ENCODE assay signal across 20 cellular contexts in the genomic region with DNA sequence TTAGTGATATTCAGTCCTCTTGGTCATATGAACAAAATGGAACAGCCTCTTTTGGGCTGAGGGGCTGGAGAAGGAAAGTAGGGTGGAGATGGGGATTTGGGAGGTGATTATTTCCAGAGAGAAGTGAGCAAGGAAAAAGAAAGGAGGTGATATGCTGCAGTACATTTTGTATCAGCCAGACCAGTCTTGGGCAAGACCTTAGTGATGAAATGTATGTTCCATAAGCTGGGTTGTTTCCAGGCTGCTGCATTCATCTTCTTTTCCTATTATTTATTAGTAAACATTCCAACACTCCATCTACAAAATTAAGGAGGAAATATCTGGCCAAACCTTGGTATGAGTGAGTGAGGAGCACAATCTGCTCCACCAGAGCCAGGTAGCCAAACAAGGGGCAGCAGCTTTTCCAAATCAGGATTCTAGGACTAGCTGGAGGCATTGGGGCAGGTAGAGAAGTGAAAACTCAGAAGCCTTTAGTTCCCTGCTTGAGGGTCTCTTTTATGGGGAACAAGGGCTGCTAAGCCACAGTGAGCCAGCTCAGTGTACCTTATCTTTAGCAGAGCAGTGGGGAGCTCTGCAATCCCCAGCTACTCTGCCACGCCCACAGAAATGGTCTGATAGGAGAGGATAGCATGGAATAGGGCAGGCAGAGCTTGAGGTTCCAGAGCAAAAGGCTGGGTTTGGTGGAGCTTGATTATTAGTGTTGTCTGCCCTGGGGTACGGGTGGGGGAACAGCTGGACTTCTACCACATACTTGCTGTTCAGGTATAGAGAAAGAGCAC. TPM values are rescaled to one million over a fixed set of nuclear protein-coding genes. Genes with fewer than 3 reads are reported as not detected.
A peak's percentile ranks its signal among the peaks of the same experiment; 100 is the strongest.
DNase-seq lines count a peak whose midpoint lies in the region; ATAC-seq, FAIRE-seq and TF ChIP-seq lines count a peak whose summit lies in the region.
"Had no signal": no experiment of that assay in that cellular context is flagged by ENCODE, and none has a peak within 500 bp of the region (broad histone marks: within the 10 kb centered on the region; RNA-seq: fewer than 3 reads in every experiment).

No MANE protein-coding gene starts in this region.

- H3K4me3 ChIP-seq in GM23338, result no peak overlapping the region
- H3K4me3 ChIP-seq in mesenchymal stem cell (ENCODE audit: insufficient read depth in 1 of 2, low read depth in 1 of 2, low read length in 2 of 2), result no peak overlapping the region
- no peak overlapping the region for H3K4me3 ChIP-seq in pancreas
- H3K4me3 ChIP-seq: A549, Peyer's patch had no signal

- peak overlapping the region; percentile 5 for H2AK5ac ChIP-seq in mesenchymal stem cell (ENCODE audit: low read length, severe bottlenecking)

- H3K27ac Mint-ChIP-seq in GM23338, result 0 out of 2 replicates have a peak overlapping the region, but pooled peaks have one; percentile 19
- 0 out of 2 replicates have a peak overlapping the region, but pooled peaks have one; percentile 47 for H3K27ac Mint-ChIP-seq in WTC11

- no peaks in the 10 kb centered on the region for H3K79me2 ChIP-seq in GM23338 (replicated peaks; ENCODE audit: insufficient read depth)

- H3K23ac ChIP-seq in mesenchymal stem cell (ENCODE audit: low read length in 2 of 2), result no peak overlapping the region

- H3K36me3 Mint-ChIP-seq in GM23338 (ENCODE audit: low read depth), result no peaks in the 10 kb centered on the region
- no peaks in the 10 kb centered on the region for H3K36me3 Mint-ChIP-seq in WTC11

- H3K4me2 ChIP-seq in GM23338 (no peak overlapping the region), mesenchymal stem cell (ENCODE audit: low read length, poor library complexity, severe bottlenecking) (no peak overlapping the region)
- H3K4me2 ChIP-seq: A549 had no signal

- intact Hi-C loops in pancreas (cut with DNase I), result loop anchor here in 2 of 3 donors (5.0 to 10.0 kb wide), 2 partner anchors 381 to 414 kb away; no protein-coding TSS in a partner anchor

- no peak overlapping the region for H3K18ac ChIP-seq in mesenchymal stem cell (ENCODE audit: low read depth in 1 of 2, low read length in 2 of 2)

- H3K79me1 ChIP-seq in mesenchymal stem cell (replicated peaks; ENCODE audit: low read length, poor library complexity, severe bottlenecking), result no peaks in the 10 kb centered on the region

- H3K4me3 Mint-ChIP-seq in GM23338, result no peak overlapping the region
- no peak overlapping the region for H3K4me3 Mint-ChIP-seq in WTC11
- H3K4me3 Mint-ChIP-seq: CD4-positive, CD25-positive, alpha-beta regulatory T cell had no signal

- 96% methylated on average over 1 of the region's 2 CpGs for WGBS in mesenchymal stem cell
- WGBS in pancreas, 2 donors, result 71 to 77% methylated on average over 2 of the region's 2 CpGs

- 0 out of 2 replicates have a peak, but pooled peaks cover 2% of the 10 kb centered on the region for H3F3A ChIP-seq in GM23338 (replicated peaks; ENCODE audit: low read depth)

- no peaks in the 10 kb centered on the region for H3K9me3 ChIP-seq in mesenchymal stem cell (ENCODE audit: control insufficient read depth, low read length)
- no peaks in the 10 kb centered on the region for H3K9me3 ChIP-seq in pancreas
- H3K9me3 ChIP-seq: A549, Peyer's patch had no signal

- H2BK120ac ChIP-seq in mesenchymal stem cell (ENCODE audit: low read depth, low read length), result no peak overlapping the region

- no peak overlapping the region for H3K9ac ChIP-seq in mesenchymal stem cell (ENCODE audit: low read length)

- DNase-seq in GM23338 (ENCODE audit: low spot score), result no peak
- no peak for DNase-seq in WTC11 (ENCODE audit: low spot score)
- DNase-seq in fibroblast of gingiva (ENCODE audit: low read depth), result peak; percentile 68
- no peak for DNase-seq in mesenchymal stem cell
- DNase-seq in retina, result no peak
- no peak for DNase-seq in KBM-7
- no peak for DNase-seq in pancreas
- no peak for DNase-seq in NCI-H345 (lab: John Stamatoyannopoulos, UW)
- DNase-seq: AML-193; CD4-positive, CD25-positive, alpha-beta regulatory T cell; DMS79 treated with DMSO at 0.1 percent for 48 hours; NCI-H1694; NCI-H2107; NCI-H774; Peyer's patch; Right ventricle myocardium superior had no signal

- no peaks in the 10 kb centered on the region for H3K9me3 Mint-ChIP-seq in GM23338
- H3K9me3 Mint-ChIP-seq in WTC11, result no peaks in the 10 kb centered on the region
- H3K9me3 Mint-ChIP-seq: CD4-positive, CD25-positive, alpha-beta regulatory T cell had no signal

- TF ChIP-seq CTCF in GM23338 (conservative IDR thresholded peaks at IDR 0.05; ENCODE audit: low read depth in 2 of 2), result no peak
- TF ChIP-seq CTCF in WTC11 (IDR thresholded peaks at IDR 0.05), result no peak
- no peak for TF ChIP-seq CTCF in pancreas (IDR thresholded peaks at IDR 0.05)

- H4K91ac ChIP-seq in mesenchymal stem cell (ENCODE audit: low read length), result no peak overlapping the region

- no peak overlapping the region for H4K8ac ChIP-seq in mesenchymal stem cell (ENCODE audit: low read length)

- no peaks in the 10 kb centered on the region for H4K20me1 ChIP-seq in GM23338 (replicated peaks; ENCODE audit: insufficient read depth)

- H3K36me3 ChIP-seq in GM23338 (ENCODE audit: insufficient read depth) (no peaks in the 10 kb centered on the region), mesenchymal stem cell (ENCODE audit: control insufficient read depth in 1 of 2, insufficient read depth in 2 of 2, low read depth in 1 of 2, low read length in 2 of 2) (peaks cover 0 to 6% of the 10 kb centered on the region in 2 experiments), pancreas (no peaks in the 10 kb centered on the region)
- H3K36me3 ChIP-seq: Peyer's patch had no signal

- CTCF ChIA-PET in WTC11 (lab: Charles Lee), result interaction anchor here (0.5 to 1.3 kb wide), 6 partner anchors 10 to 411 kb away, joined by 3 to 4 read pairs (median 3); no protein-coding TSS in a partner anchor

- no peak overlapping the region for H2BK15ac ChIP-seq in mesenchymal stem cell (ENCODE audit: low read depth, poor library complexity, severe bottlenecking)

- H2AFZ ChIP-seq in GM23338 (no peak overlapping the region), mesenchymal stem cell (ENCODE audit: low read depth, low read length) (no peak overlapping the region)

- no peak overlapping the region for H3K27ac ChIP-seq in GM23338 (ENCODE audit: low read depth)
- H3K27ac ChIP-seq in mesenchymal stem cell (ENCODE audit: low read length, poor library complexity, severe bottlenecking), result no peak overlapping the region
- H3K27ac ChIP-seq in pancreas, result no peak overlapping the region
- H3K27ac ChIP-seq: A549, Peyer's patch had no signal

- no peaks in the 10 kb centered on the region for H3K9me2 ChIP-seq in GM23338 (ENCODE audit: insufficient read depth)

- POLR2A ChIA-PET in WTC11 (lab: Charles Lee), result no interaction called here

- in situ Hi-C loops in KBM-7 (cut with MboI; ENCODE audit: low pct_unique_long_range_greater_than_20kb, low sequenced_read_pairs), result loop anchor here (25.0 kb wide), 1 partner anchor 409 kb away; no protein-coding TSS in a partner anchor

- H2BK5ac ChIP-seq in mesenchymal stem cell (ENCODE audit: low read depth, low read length, poor library complexity, severe bottlenecking), result no peak overlapping the region

- H3K27me3 ChIP-seq in GM23338 (ENCODE audit: insufficient read depth) (no peaks in the 10 kb centered on the region), mesenchymal stem cell (ENCODE audit: control insufficient read depth in 1 of 2, insufficient read depth in 1 of 2, low read length in 2 of 2) (no peaks in the 10 kb centered on the region), pancreas (no peaks in the 10 kb centered on the region)
- H3K27me3 ChIP-seq: Peyer's patch had no signal

- H3K14ac ChIP-seq in mesenchymal stem cell (ENCODE audit: low read length in 2 of 2), result no peak overlapping the region

- H3K27me3 Mint-ChIP-seq in GM23338 (ENCODE audit: insufficient read depth, low read depth, poor library complexity) (no peaks in the 10 kb centered on the region), WTC11 (ENCODE audit: low read depth) (no peaks in the 10 kb centered on the region)
- H3K27me3 Mint-ChIP-seq: CD4-positive, CD25-positive, alpha-beta regulatory T cell had no signal

- no peak overlapping the region for H2BK12ac ChIP-seq in mesenchymal stem cell (ENCODE audit: low read length in 2 of 2)

- no peak overlapping the region for H3K4ac ChIP-seq in mesenchymal stem cell (ENCODE audit: low read depth in 1 of 2, low read length in 2 of 2)

- H3K4me1 Mint-ChIP-seq in GM23338, result peaks cover 18% of the 10 kb centered on the region
- H3K4me1 Mint-ChIP-seq in WTC11, result peaks cover 24% of the 10 kb centered on the region
- H3K4me1 Mint-ChIP-seq: CD4-positive, CD25-positive, alpha-beta regulatory T cell had no signal

- H3K4me1 ChIP-seq in GM23338 (ENCODE audit: insufficient read depth) (peaks cover 18% of the 10 kb centered on the region; the same call in 1 of the 2 replicates), mesenchymal stem cell (ENCODE audit: control insufficient read depth, insufficient read depth, low read depth, low read length) (no peaks in the 10 kb centered on the region), pancreas (no peaks in the 10 kb centered on the region)
- H3K4me1 ChIP-seq: A549, Peyer's patch had no signal

- FAIRE-seq in pancreas (lab: Jason Lieb, UNC), result no peak
- FAIRE-seq: A549, G401.6, GM12891 had no signal

- peak; percentile 37; the same call in 1 of the 3 replicates for ATAC-seq in GM23338
- ATAC-seq in WTC11, result peak; percentile 57
- no peak for ATAC-seq in pancreas
- ATAC-seq: A549 had no signal

RNA-seq across cellular contexts. Expression of a gene that starts 19.5 kb away (rescaled TPM):
- total RNA-seq in GM23338 (2014; rRNA removed; shearing (Covaris generic)), result 39.3 and 43.4 TPM in 2 replicates
- polyA plus RNA-seq in GM23338 (2016; fragmentation: Nextera tagmentation; extraction: Ambion mirVana) (40.9 and 41.6 TPM in 2 replicates), pancreas (10 to 100 TPM in 1 of 2 donors, 1 to 10 TPM in 1; 3.5 to 10.1 TPM)
- total RNA-seq in WTC11 (2021) (28.4 to 33.4 TPM (median 28.5 TPM) in 3 replicates), pancreas (1 to 10 TPM; 4.1 to 7.1 (median 5.8) TPM)
- 26.1 TPM for polyA plus RNA-seq in mesenchymal stem cell (2013, experiment 1 of 2)
- polyA plus RNA-seq in mesenchymal stem cell (2013, experiment 2 of 2), result 28.5 TPM

RNA-seq across cellular contexts. Expression of a gene that starts 19.7 kb away (rescaled TPM):
- 69.2 and 72.6 TPM in 2 replicates for total RNA-seq in GM23338 (2014; rRNA removed; shearing (Covaris generic))
- 137 and 171 TPM in 2 replicates for polyA plus RNA-seq in GM23338 (2016; fragmentation: Nextera tagmentation; extraction: Ambion mirVana)
- total RNA-seq in WTC11 (2021), result 48.0 to 57.3 TPM (median 49.4 TPM) in 3 replicates
- polyA plus RNA-seq in mesenchymal stem cell (2013, experiment 1 of 2), result 25.6 TPM
- polyA plus RNA-seq in mesenchymal stem cell (2013, experiment 2 of 2), result 24.6 TPM
- 10 to 100 TPM in 2 of 6 donors, 1 to 10 TPM in 4; 4.3 to 11.3 (median 9.0) TPM for total RNA-seq in pancreas
- polyA plus RNA-seq in pancreas, result 10 to 100 TPM in 1 of 2 donors, 1 to 10 TPM in 1; 8.0 to 15.9 TPM

RNA-seq across cellular contexts. Expression of a gene that starts 33.5 kb away (rescaled TPM):
- 35.7 and 40.8 TPM in 2 replicates for total RNA-seq in GM23338 (2014; rRNA removed; shearing (Covaris generic))
- 37.4 and 37.6 TPM in 2 replicates for polyA plus RNA-seq in GM23338 (2016; fragmentation: Nextera tagmentation; extraction: Ambion mirVana)
- total RNA-seq in WTC11 (2021), result 48.7 to 62.5 TPM (median 49.6 TPM) in 3 replicates
- polyA plus RNA-seq in mesenchymal stem cell (2013, experiment 1 of 2), result 44.8 TPM
- 43.8 TPM for polyA plus RNA-seq in mesenchymal stem cell (2013, experiment 2 of 2)
- 10 to 100 TPM; 17.5 to 25.1 (median 21.8) TPM for total RNA-seq in pancreas
- 10 to 100 TPM; 11.6 to 17.8 TPM for polyA plus RNA-seq in pancreas

RNA-seq across cellular contexts. Expression of a gene that starts 56.9 kb away (rescaled TPM):
- 2.2 and 3.6 TPM in 2 replicates for total RNA-seq in GM23338 (2014; rRNA removed; shearing (Covaris generic))
- polyA plus RNA-seq in GM23338 (2016; fragmentation: Nextera tagmentation; extraction: Ambion mirVana) (1.1 and 2.3 TPM in 2 replicates), pancreas (under 1 TPM; 0.04 to 0.66 TPM)
- total RNA-seq in WTC11 (2021) (1.6 to 2.4 TPM (median 1.9 TPM) in 3 replicates), pancreas (under 1 TPM; 0.06 to 0.58 (median 0.19) TPM)
- polyA plus RNA-seq in mesenchymal stem cell (2013, experiment 1 of 2), result 0.03 TPM
- 0.18 TPM for polyA plus RNA-seq in mesenchymal stem cell (2013, experiment 2 of 2)
- total RNA-seq: CD4-positive, CD25-positive, alpha-beta regulatory T cell; HT1080; Peyer's patch; Right ventricle myocardium superior had no signal
- polyA plus RNA-seq: CD4-positive, CD25-positive, alpha-beta regulatory T cell had no signal

Comparison
In these comparisons a context has a peak if more than half of its experiments do, and no peak if none do; other contexts are left out.
1. ATAC-seq: peak in GM23338 (single experiment) and WTC11 (single experiment); none in pancreas (0 of 4).